Comparison of ENCODE assay signal across 26 cellular contexts in genomic region chr13:99703908-99704307, GRCh38.
"Had no signal": no experiment of that assay in that cellular context is flagged by ENCODE, and none has a peak within 500 bp of the region (broad histone marks: within the 10 kb centered on the region; RNA-seq: fewer than 3 reads in every experiment).

No MANE protein-coding gene starts in this region.

- H2AFZ ChIP-seq: hepatocyte had no signal

- H3K9me3 ChIP-seq: colonic mucosa, esophagus muscularis mucosa, gastroesophageal sphincter, heart left ventricle, left lung, psoas muscle, sigmoid colon, testis, tibial artery had no signal

- H3K27ac Mint-ChIP-seq: dendritic cell treated with granulocyte-macrophage colony-stimulating factor and Interleukin-4, amounts not matched to agents 40 ng/mL and 50 ng/mL, for 4 days; mesothelial cell of epicardium; naive thymus-derived CD4-positive, alpha-beta T cell; nephron; stimulated activated memory B cell treated with anti-CD40 and anti-IgM and Interleukin-4, amounts not matched to agents 10 μg/mL and 1 μg/mL and 100 μg/mL, for 72 hours; type B pancreatic cell had no signal

- H3K36me3 ChIP-seq: colonic mucosa, esophagus muscularis mucosa, gastroesophageal sphincter, heart left ventricle, left lung, sigmoid colon, tibial artery had no signal

- H3K4me2 ChIP-seq: hepatocyte had no signal

- DNase-seq: colonic mucosa; effector memory CD4-positive, alpha-beta T cell; foreskin keratinocyte; heart left ventricle; kidney; left lung; mesenchymal stem cell; naive thymus-derived CD4-positive, alpha-beta T cell; nucleus accumbens; posterior cingulate gyrus; psoas muscle; right cardiac atrium; sigmoid colon; stimulated activated CD4-positive, alpha-beta T cell treated with anti-CD3 and anti-CD28 coated beads, Interleukin-4, amount 100 ng/mL, for 4 hours; stimulated activated naive CD8-positive, alpha-beta T cell treated with anti-CD3 and anti-CD28 coated beads, Interleukin-15, Interleukin-2, amounts not matched to agents 100 U/mL and 50 U/mL, for 24 hours; substantia nigra; testis; tibial artery had no signal

- ATAC-seq: foreskin keratinocyte; gastroesophageal sphincter; heart left ventricle; naive thymus-derived CD4-positive, alpha-beta T cell; psoas muscle; right cardiac atrium; stimulated activated memory B cell treated with anti-CD40 and anti-IgM and Interleukin-4, amounts not matched to agents 10 μg/mL and 1 μg/mL and 100 μg/mL, for 72 hours; stimulated activated naive CD8-positive, alpha-beta T cell treated with anti-CD3 and anti-CD28 coated beads, Interleukin-15, Interleukin-2, amounts not matched to agents 100 U/mL and 50 U/mL, for 24 hours had no signal

- H3K27ac ChIP-seq: colonic mucosa, esophagus muscularis mucosa, foreskin keratinocyte, gastroesophageal sphincter, heart left ventricle, hepatocyte, left lung, psoas muscle, sigmoid colon, testis, tibial artery had no signal

- H3K79me2 ChIP-seq: hepatocyte had no signal

- H3K9me3 Mint-ChIP-seq: dendritic cell treated with granulocyte-macrophage colony-stimulating factor and Interleukin-4, amounts not matched to agents 40 ng/mL and 50 ng/mL, for 4 days; mesothelial cell of epicardium; naive thymus-derived CD4-positive, alpha-beta T cell; nephron; stimulated activated memory B cell treated with anti-CD40 and anti-IgM and Interleukin-4, amounts not matched to agents 10 μg/mL and 1 μg/mL and 100 μg/mL, for 72 hours; type B pancreatic cell had no signal

- H3K27me3 Mint-ChIP-seq: dendritic cell treated with granulocyte-macrophage colony-stimulating factor and Interleukin-4, amounts not matched to agents 40 ng/mL and 50 ng/mL, for 4 days; stimulated activated memory B cell treated with anti-CD40 and anti-IgM and Interleukin-4, amounts not matched to agents 10 μg/mL and 1 μg/mL and 100 μg/mL, for 72 hours had no signal

- H3K4me3 ChIP-seq: colonic mucosa, esophagus muscularis mucosa, gastroesophageal sphincter, heart left ventricle, hepatocyte, left lung, psoas muscle, sigmoid colon, testis, tibial artery had no signal

- H3K4me1 ChIP-seq: colonic mucosa, esophagus muscularis mucosa, foreskin keratinocyte, gastroesophageal sphincter, heart left ventricle, left lung, psoas muscle, sigmoid colon, testis, tibial artery had no signal

- H3K36me3 Mint-ChIP-seq: mesothelial cell of epicardium, type B pancreatic cell had no signal

- H3K4me1 Mint-ChIP-seq: mesothelial cell of epicardium; nephron; stimulated activated memory B cell treated with anti-CD40 and anti-IgM and Interleukin-4, amounts not matched to agents 10 μg/mL and 1 μg/mL and 100 μg/mL, for 72 hours had no signal

- H3K4me3 Mint-ChIP-seq: dendritic cell treated with granulocyte-macrophage colony-stimulating factor and Interleukin-4, amounts not matched to agents 40 ng/mL and 50 ng/mL, for 4 days; mesothelial cell of epicardium; naive thymus-derived CD4-positive, alpha-beta T cell; nephron; stimulated activated memory B cell treated with anti-CD40 and anti-IgM and Interleukin-4, amounts not matched to agents 10 μg/mL and 1 μg/mL and 100 μg/mL, for 72 hours; type B pancreatic cell had no signal

- H3K27me3 ChIP-seq: colonic mucosa, esophagus muscularis mucosa, foreskin keratinocyte, gastroesophageal sphincter, heart left ventricle, hepatocyte, left lung, sigmoid colon, testis, tibial artery had no signal
